ENCODE assay signal across 1 cellular context in genomic region chr19:12064266-12065099, GRCh38.
TF ChIP-seq lines count a peak whose summit lies in the region.

Gene ZNF844, plus strand, starts transcription at chr19:12064731. Its CDS starts 143 bp downstream, at chr19:12064874.

TF ChIP-seq in HepG2, 621 proteins besides CTCF, POLR2A, EP300 and RAD21 (continued from another document and continues in another):
- no peak for TF ChIP-seq AKNA (CRISPR knock-in tag; IDR thresholded peaks at IDR 0.05; ENCODE audit: borderline replicate concordance)
- TF ChIP-seq SP2 (CRISPR knock-in tag; IDR thresholded peaks at IDR 0.05), result no peak
- TF ChIP-seq CBX2 (IDR thresholded peaks at IDR 0.05; ENCODE audit: low read depth, low read length), result no peak
- no peak for TF ChIP-seq CBX2 (CRISPR knock-in tag; IDR thresholded peaks at IDR 0.05; ENCODE audit: low read depth)
- no peak for TF ChIP-seq POLR2AphosphoS2 (IDR thresholded peaks at IDR 0.05; ENCODE audit: low read depth, low read length)
- no peak for TF ChIP-seq NRL (CRISPR knock-in tag; IDR thresholded peaks at IDR 0.05; ENCODE audit: borderline replicate concordance)
- TF ChIP-seq GMEB1 (CRISPR knock-in tag; IDR thresholded peaks at IDR 0.05; ENCODE audit: borderline replicate concordance), result no peak
- no peak for TF ChIP-seq STAG1 (CRISPR knock-in tag; IDR thresholded peaks at IDR 0.05)
- TF ChIP-seq NR0B2 (CRISPR knock-in tag; IDR thresholded peaks at IDR 0.05), result no peak
- no peak for TF ChIP-seq U2AF1 (optimal IDR thresholded peaks at IDR 0.05; ENCODE audit: low read depth, low read length)
- no peak for TF ChIP-seq ZNF557 (CRISPR knock-in tag; IDR thresholded peaks at IDR 0.05)
- TF ChIP-seq ZMYM2 (CRISPR knock-in tag; IDR thresholded peaks at IDR 0.05), result no peak
- no peak for TF ChIP-seq NR2F1 (CRISPR knock-in tag; IDR thresholded peaks at IDR 0.05)
- TF ChIP-seq RBM22 (optimal IDR thresholded peaks at IDR 0.05; ENCODE audit: low read length), result no peak
- TF ChIP-seq DRAP1 (CRISPR knock-in tag; IDR thresholded peaks at IDR 0.05), result peak; percentile 93
- no peak for TF ChIP-seq ZBTB2 (CRISPR knock-in tag; IDR thresholded peaks at IDR 0.05; ENCODE audit: low read depth)
- TF ChIP-seq POLR2G (IDR thresholded peaks at IDR 0.05; ENCODE audit: low read depth, low read length), result peak; percentile 88
- no peak for TF ChIP-seq MXD1 (CRISPR knock-in tag; IDR thresholded peaks at IDR 0.05)
- TF ChIP-seq ZNF556 (CRISPR knock-in tag; IDR thresholded peaks at IDR 0.05; ENCODE audit: borderline replicate concordance), result no peak
- TF ChIP-seq ARNT2 (CRISPR knock-in tag; IDR thresholded peaks at IDR 0.05; ENCODE audit: low read depth), result no peak
- no peak for TF ChIP-seq TMF1 (CRISPR knock-in tag; IDR thresholded peaks at IDR 0.05; ENCODE audit: low read depth)
- no peak for TF ChIP-seq ARID5B (CRISPR knock-in tag; IDR thresholded peaks at IDR 0.05)
- TF ChIP-seq HOMEZ (CRISPR knock-in tag; IDR thresholded peaks at IDR 0.05; ENCODE audit: low read depth), result no peak
- TF ChIP-seq ZNF30 (CRISPR knock-in tag; IDR thresholded peaks at IDR 0.05), result no peak
- no peak for TF ChIP-seq SMARCE1 (IDR thresholded peaks at IDR 0.05; ENCODE audit: borderline replicate concordance)
- 0 out of 2 replicates have a peak, but pooled peaks have one; percentile 24 for TF ChIP-seq CBFB (CRISPR knock-in tag; IDR thresholded peaks at IDR 0.05)
- peak; percentile 82 for TF ChIP-seq NFYB (CRISPR knock-in tag; IDR thresholded peaks at IDR 0.05)
- TF ChIP-seq BCLAF1 (IDR thresholded peaks at IDR 0.05), result no peak
- peak; percentile 23 for TF ChIP-seq CBX1 (IDR thresholded peaks at IDR 0.05; ENCODE audit: low read depth)
- no peak for TF ChIP-seq MAFK (conservative IDR thresholded peaks at IDR 0.05 in 1 of 2, IDR thresholded peaks at IDR 0.05 in 1 of 2; ENCODE audit: low read length in 2 of 2)
- TF ChIP-seq TARDBP (CRISPR knock-in tag; IDR thresholded peaks at IDR 0.05), result no peak
- TF ChIP-seq RAD51 (IDR thresholded peaks at IDR 0.05; ENCODE audit: borderline replicate concordance), result no peak
- no peak for TF ChIP-seq RBAK (CRISPR knock-in tag; IDR thresholded peaks at IDR 0.05)
- no peak for TF ChIP-seq GTF3A (CRISPR knock-in tag; conservative IDR thresholded peaks at IDR 0.05)
- TF ChIP-seq ZNF343 (CRISPR knock-in tag; IDR thresholded peaks at IDR 0.05), result no peak
- TF ChIP-seq MLLT10 (CRISPR knock-in tag; IDR thresholded peaks at IDR 0.05), result no peak
- no peak for TF ChIP-seq ZNF614 (CRISPR knock-in tag; IDR thresholded peaks at IDR 0.05; ENCODE audit: borderline replicate concordance)
- no peak for TF ChIP-seq IRX3 (CRISPR knock-in tag; IDR thresholded peaks at IDR 0.05; ENCODE audit: borderline replicate concordance, low read depth)
- TF ChIP-seq ZNF703 (CRISPR knock-in tag; IDR thresholded peaks at IDR 0.05; ENCODE audit: borderline replicate concordance), result no peak
- TF ChIP-seq DMTF1 (CRISPR knock-in tag; IDR thresholded peaks at IDR 0.05), result peak; percentile 51; the same call in 1 of the 2 replicates
- no peak; the same call in 1 of the 2 replicates for TF ChIP-seq KDM5A (IDR thresholded peaks at IDR 0.05; ENCODE audit: borderline replicate concordance, low read length)
